Comparison of ENCODE assay signal across 10 cellular contexts in the genomic region with DNA sequence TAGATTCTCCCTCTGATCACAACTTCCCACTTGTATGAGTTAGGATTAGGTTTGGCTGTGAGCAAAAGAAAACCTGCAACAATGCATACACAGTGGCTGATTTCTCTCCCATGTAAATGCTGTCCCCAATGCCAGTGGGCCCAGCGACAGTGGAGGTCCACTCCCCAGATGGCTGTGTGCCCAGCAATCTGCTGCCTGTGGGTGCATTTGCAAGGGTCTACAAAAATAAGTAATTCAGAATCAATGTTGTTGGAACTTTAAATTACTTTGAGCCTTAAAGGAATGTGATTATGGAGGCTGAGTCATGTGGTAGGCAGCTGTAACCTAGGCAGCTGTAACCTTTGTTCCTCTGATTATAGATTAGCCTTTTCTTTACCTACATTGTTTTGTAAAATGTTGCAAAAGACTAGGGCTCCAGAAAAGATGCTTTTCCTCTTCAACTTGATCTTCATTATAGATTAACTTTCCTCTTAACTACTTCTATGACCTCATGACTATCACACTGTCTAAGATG. TPM values are rescaled to one million over a fixed set of nuclear protein-coding genes. Genes with fewer than 3 reads are reported as not detected.
DNase-seq lines count a peak whose midpoint lies in the region; ATAC-seq and TF ChIP-seq lines count a peak whose summit lies in the region.
"Had no signal": no experiment of that assay in that cellular context is flagged by ENCODE, and none has a peak within 500 bp of the region (broad histone marks: within the 10 kb centered on the region; RNA-seq: fewer than 3 reads in every experiment).

No MANE protein-coding gene starts in this region.

- no peaks in the 10 kb centered on the region for H3K9me3 ChIP-seq in liver (ENCODE audit: control insufficient read depth in 4 of 4, low read length in 3 of 4)
- H3K9me3 ChIP-seq: neutrophil had no signal

- H3K27me3 ChIP-seq in liver (ENCODE audit: control insufficient read depth in 4 of 4, insufficient read depth in 4 of 4, low read length in 3 of 4), result no peaks in the 10 kb centered on the region
- H3K27me3 ChIP-seq: neutrophil had no signal

- TF ChIP-seq RAD21 in liver (IDR thresholded peaks at IDR 0.05), result no peak

- TF ChIP-seq CTCF in liver (IDR thresholded peaks at IDR 0.05; ENCODE audit: low read depth, low read length, missing input control), result no peak

- no peak overlapping the region for H3K9ac ChIP-seq in liver (ENCODE audit: low read depth in 1 of 2, low read length in 2 of 2)

- 62% methylated on average over 1 of the region's 1 CpG for WGBS in liver

- in situ Hi-C loops in Caki2 (cut with HindIII; ENCODE audit: low pct_unique_long_range_greater_than_20kb, low sequenced_read_pairs), result no loop called here

- DNase-seq in Caki2 (ENCODE audit: low read depth) (peak; percentile 78), HUDEP-2 (lab: John Stamatoyannopoulos, UW; ENCODE audit: unreplicated experiment in 76 of 76) (no peak)
- DNase-seq: activated CD4-positive, alpha-beta T cell treated with anti-CD3 and anti-CD28 coated beads for 36 hours; NCI-H1105 treated with DMSO at 0.1 percent for 48 hours; NCI-H526 treated with DMSO at 0.1 percent for 48 hours had no signal

- H3K4me3 ChIP-seq in liver (ENCODE audit: low read depth in 1 of 3, low read length in 3 of 3), result no peak overlapping the region

- peaks cover 3 to 9% (median 7%) of the 10 kb centered on the region in 4 donors for H3K4me1 ChIP-seq in liver (ENCODE audit: control insufficient read depth in 4 of 4, insufficient read depth in 4 of 4, low read length in 3 of 4)

- ATAC-seq in SK-N-SH treated with all-trans-retinoic acid at 6 μM for 48 hours (peak; percentile 41), GM21825 (IDR thresholded peaks at IDR 0.05; ENCODE audit: unreplicated experiment) (no peak), HG03135 (IDR thresholded peaks at IDR 0.05; ENCODE audit: unreplicated experiment) (no peak)
- ATAC-seq: activated CD4-positive, alpha-beta T cell treated with anti-CD3 and anti-CD28 coated beads for 36 hours had no signal

- no peak overlapping the region for H3K27ac ChIP-seq in liver (ENCODE audit: low read depth in 1 of 2, low read length in 2 of 2)
- H3K27ac ChIP-seq: neutrophil had no signal

- H3K36me3 ChIP-seq in liver (ENCODE audit: control insufficient read depth in 4 of 4, insufficient read depth in 3 of 4, low read depth in 1 of 4, low read length in 3 of 4), result peaks cover 0 to 12% (median 8%) of the 10 kb centered on the region in 4 donors

TF ChIP-seq in SK-N-SH treated with all-trans-retinoic acid at 6 μM for 48 hours, 23 proteins besides CTCF, POLR2A, EP300 and RAD21:
- TF ChIP-seq BACH2 (CRISPR knock-in tag; IDR thresholded peaks at IDR 0.05; ENCODE audit: borderline replicate concordance) (no peak), ISL1 (CRISPR knock-in tag; IDR thresholded peaks at IDR 0.05) (0 out of 2 replicates have a peak, but pooled peaks have one; percentile 14), ZNF70 (CRISPR knock-in tag; IDR thresholded peaks at IDR 0.05) (no peak)
- TF ChIP-seq, protein P1, sequence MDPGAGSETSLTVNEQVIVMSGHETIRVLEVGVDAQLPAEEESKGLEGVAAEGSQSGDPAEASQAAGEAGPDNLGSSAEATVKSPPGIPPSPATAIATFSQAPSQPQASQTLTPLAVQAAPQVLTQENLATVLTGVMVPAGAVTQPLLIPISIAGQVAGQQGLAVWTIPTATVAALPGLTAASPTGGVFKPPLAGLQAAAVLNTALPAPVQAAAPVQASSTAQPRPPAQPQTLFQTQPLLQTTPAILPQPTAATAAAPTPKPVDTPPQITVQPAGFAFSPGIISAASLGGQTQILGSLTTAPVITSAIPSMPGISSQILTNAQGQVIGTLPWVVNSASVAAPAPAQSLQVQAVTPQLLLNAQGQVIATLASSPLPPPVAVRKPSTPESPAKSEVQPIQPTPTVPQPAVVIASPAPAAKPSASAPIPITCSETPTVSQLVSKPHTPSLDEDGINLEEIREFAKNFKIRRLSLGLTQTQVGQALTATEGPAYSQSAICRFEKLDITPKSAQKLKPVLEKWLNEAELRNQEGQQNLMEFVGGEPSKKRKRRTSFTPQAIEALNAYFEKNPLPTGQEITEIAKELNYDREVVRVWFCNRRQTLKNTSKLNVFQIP (CRISPR knock-in tag; IDR thresholded peaks at IDR 0.05; ENCODE audit: borderline replicate concordance, low read depth), result no peak
TF ChIP-seq in SK-N-SH treated with all-trans-retinoic acid at 6 μM for 48 hours: peak in this region for 1.

TF ChIP-seq in liver, 16 proteins besides CTCF, POLR2A, EP300 and RAD21:
- TF ChIP-seq JUND (IDR thresholded peaks at IDR 0.05) (peak in 1 of 2 donors; percentile 36), FOXA2 (IDR thresholded peaks at IDR 0.05) (no peak), HNF4A (conservative IDR thresholded peaks at IDR 0.05) (peak; percentile 54 to 67), GABPA (IDR thresholded peaks at IDR 0.05 in 1 of 2, conservative IDR thresholded peaks at IDR 0.05 in 1 of 2) (no peak), RXRA (IDR thresholded peaks at IDR 0.05) (peak in 1 of 2 donors; percentile 27), YY1 (IDR thresholded peaks at IDR 0.05) (peak; percentile 42), HNF4G (IDR thresholded peaks at IDR 0.05) (peak; percentile 28), EGR1 (IDR thresholded peaks at IDR 0.05; ENCODE audit: low read depth in 2 of 2) (no peak), SP1 (IDR thresholded peaks at IDR 0.05) (peak; percentile 31), NR2F2 (IDR thresholded peaks at IDR 0.05) (no peak), TAF1 (conservative IDR thresholded peaks at IDR 0.05) (no peak), FOXA1 (IDR thresholded peaks at IDR 0.05) (no peak)
- TF ChIP-seq, protein P2, sequence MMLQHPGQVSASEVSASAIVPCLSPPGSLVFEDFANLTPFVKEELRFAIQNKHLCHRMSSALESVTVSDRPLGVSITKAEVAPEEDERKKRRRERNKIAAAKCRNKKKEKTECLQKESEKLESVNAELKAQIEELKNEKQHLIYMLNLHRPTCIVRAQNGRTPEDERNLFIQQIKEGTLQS (IDR thresholded peaks at IDR 0.05), result no peak
- TF ChIP-seq, protein P3, sequence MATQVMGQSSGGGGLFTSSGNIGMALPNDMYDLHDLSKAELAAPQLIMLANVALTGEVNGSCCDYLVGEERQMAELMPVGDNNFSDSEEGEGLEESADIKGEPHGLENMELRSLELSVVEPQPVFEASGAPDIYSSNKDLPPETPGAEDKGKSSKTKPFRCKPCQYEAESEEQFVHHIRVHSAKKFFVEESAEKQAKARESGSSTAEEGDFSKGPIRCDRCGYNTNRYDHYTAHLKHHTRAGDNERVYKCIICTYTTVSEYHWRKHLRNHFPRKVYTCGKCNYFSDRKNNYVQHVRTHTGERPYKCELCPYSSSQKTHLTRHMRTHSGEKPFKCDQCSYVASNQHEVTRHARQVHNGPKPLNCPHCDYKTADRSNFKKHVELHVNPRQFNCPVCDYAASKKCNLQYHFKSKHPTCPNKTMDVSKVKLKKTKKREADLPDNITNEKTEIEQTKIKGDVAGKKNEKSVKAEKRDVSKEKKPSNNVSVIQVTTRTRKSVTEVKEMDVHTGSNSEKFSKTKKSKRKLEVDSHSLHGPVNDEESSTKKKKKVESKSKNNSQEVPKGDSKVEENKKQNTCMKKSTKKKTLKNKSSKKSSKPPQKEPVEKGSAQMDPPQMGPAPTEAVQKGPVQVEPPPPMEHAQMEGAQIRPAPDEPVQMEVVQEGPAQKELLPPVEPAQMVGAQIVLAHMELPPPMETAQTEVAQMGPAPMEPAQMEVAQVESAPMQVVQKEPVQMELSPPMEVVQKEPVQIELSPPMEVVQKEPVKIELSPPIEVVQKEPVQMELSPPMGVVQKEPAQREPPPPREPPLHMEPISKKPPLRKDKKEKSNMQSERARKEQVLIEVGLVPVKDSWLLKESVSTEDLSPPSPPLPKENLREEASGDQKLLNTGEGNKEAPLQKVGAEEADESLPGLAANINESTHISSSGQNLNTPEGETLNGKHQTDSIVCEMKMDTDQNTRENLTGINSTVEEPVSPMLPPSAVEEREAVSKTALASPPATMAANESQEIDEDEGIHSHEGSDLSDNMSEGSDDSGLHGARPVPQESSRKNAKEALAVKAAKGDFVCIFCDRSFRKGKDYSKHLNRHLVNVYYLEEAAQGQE (IDR thresholded peaks at IDR 0.05), result no peak
- TF ChIP-seq, protein P4, sequence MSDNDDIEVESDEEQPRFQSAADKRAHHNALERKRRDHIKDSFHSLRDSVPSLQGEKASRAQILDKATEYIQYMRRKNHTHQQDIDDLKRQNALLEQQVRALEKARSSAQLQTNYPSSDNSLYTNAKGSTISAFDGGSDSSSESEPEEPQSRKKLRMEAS (IDR thresholded peaks at IDR 0.05), result no peak
- TF ChIP-seq, protein P5, sequence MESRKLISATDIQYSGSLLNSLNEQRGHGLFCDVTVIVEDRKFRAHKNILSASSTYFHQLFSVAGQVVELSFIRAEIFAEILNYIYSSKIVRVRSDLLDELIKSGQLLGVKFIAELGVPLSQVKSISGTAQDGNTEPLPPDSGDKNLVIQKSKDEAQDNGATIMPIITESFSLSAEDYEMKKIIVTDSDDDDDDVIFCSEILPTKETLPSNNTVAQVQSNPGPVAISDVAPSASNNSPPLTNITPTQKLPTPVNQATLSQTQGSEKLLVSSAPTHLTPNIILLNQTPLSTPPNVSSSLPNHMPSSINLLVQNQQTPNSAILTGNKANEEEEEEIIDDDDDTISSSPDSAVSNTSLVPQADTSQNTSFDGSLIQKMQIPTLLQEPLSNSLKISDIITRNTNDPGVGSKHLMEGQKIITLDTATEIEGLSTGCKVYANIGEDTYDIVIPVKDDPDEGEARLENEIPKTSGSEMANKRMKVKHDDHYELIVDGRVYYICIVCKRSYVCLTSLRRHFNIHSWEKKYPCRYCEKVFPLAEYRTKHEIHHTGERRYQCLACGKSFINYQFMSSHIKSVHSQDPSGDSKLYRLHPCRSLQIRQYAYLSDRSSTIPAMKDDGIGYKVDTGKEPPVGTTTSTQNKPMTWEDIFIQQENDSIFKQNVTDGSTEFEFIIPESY (IDR thresholded peaks at IDR 0.05), result no peak

RNA-seq across cellular contexts. Expression of a gene that starts 14.2 kb away (rescaled TPM):
- total RNA-seq in Caki2 (2014; rRNA removed; shearing (Covaris generic); ENCODE audit: low replicate concordance), result 69.8 and 72.2 TPM in 2 replicates
- total RNA-seq in liver, result 10 to 100 TPM in 1 of 2 donors, 1 to 10 TPM in 1; 6.0 to 36.8 TPM
- 1 to 10 TPM; 1.9 to 8.0 TPM for polyA plus RNA-seq in liver

RNA-seq across cellular contexts. Expression of a gene that starts 22.3 kb away (rescaled TPM):
- total RNA-seq in Caki2 (2014; rRNA removed; shearing (Covaris generic); ENCODE audit: low replicate concordance), result 459 and 533 TPM in 2 replicates
- total RNA-seq in liver, result 10 to 100 TPM; 47.9 to 58.4 TPM
- polyA plus RNA-seq in liver, result 100 to 1,000 TPM; 112 to 200 TPM

RNA-seq across cellular contexts. Expression of a gene that starts 22.4 kb away (rescaled TPM):
- total RNA-seq in Caki2 (2014; rRNA removed; shearing (Covaris generic); ENCODE audit: low replicate concordance), result 53.9 and 65.9 TPM in 2 replicates
- 10 to 100 TPM in 1 of 2 donors, 1 to 10 TPM in 1; 8.5 to 10.3 TPM for total RNA-seq in liver
- 10 to 100 TPM; 13.8 to 19.0 TPM for polyA plus RNA-seq in liver

RNA-seq across cellular contexts. Expression of a gene that starts 25.5 kb away (rescaled TPM):
- 602 and 647 TPM in 2 replicates for total RNA-seq in Caki2 (2014; rRNA removed; shearing (Covaris generic); ENCODE audit: low replicate concordance)
- total RNA-seq in liver, result 100 to 1,000 TPM; 279 to 478 TPM
- 100 to 1,000 TPM; 243 to 449 TPM for polyA plus RNA-seq in liver

RNA-seq across cellular contexts. Expression of a gene that starts 31.8 kb away (rescaled TPM):
- total RNA-seq in Caki2 (2014; rRNA removed; shearing (Covaris generic); ENCODE audit: low replicate concordance), result 97.6 and 107 TPM in 2 replicates
- 10 to 100 TPM; 10.2 to 53.8 TPM for total RNA-seq in liver
- polyA plus RNA-seq in liver, result 10 to 100 TPM; 30.7 to 35.8 TPM
